In genomic region chr22:49798486-49799151, GRCh38 we compare ENCODE assay signal across 30 cellular contexts.
"Had no signal": no experiment of that assay in that cellular context is flagged by ENCODE, and none has a peak within 500 bp of the region (broad histone marks: within the 10 kb centered on the region; RNA-seq: fewer than 3 reads in every experiment).

No MANE protein-coding gene starts in this region.

- H3K4me3 ChIP-seq: adrenal gland, MG63, SJCRH30 had no signal

- DNase-seq: activated B cell treated with CpG ODN at 0.5 μM for 24 hours; activated CD4-positive, alpha-beta memory T cell treated with anti-CD3 and anti-CD28 coated beads for 36 hours; activated CD4-positive, alpha-beta T cell treated with anti-CD3 and anti-CD28 coated beads for 1 hour; activated CD4-positive, alpha-beta T cell treated with anti-CD3 and anti-CD28 coated beads, Interleukin-2, amount 10 ng/mL, durations not matched to agents 24 days and 14 days; activated gamma-delta T cell; activated naive CD4-positive, alpha-beta T cell treated with anti-CD3 and anti-CD28 coated beads for 36 hours; activated naive CD8-positive, alpha-beta T cell treated with anti-CD3 and anti-CD28 coated beads for 36 hours; activated T-cell treated with anti-CD3 and anti-CD28 coated beads for 4 hours; activated T-cell treated with anti-CD3 and anti-CD28 coated beads, Interleukin-2, amount 50 U/mL, for 48 hours; adrenal gland; anterior cingulate cortex; MG63; NCI-H1105; NCI-H1436; NCI-H1694 treated with DMSO at 0.1 percent for 48 hours; NCI-H2029 treated with DMSO at 0.1 percent for 48 hours; NCI-H345; NCI-H510A; NCI-H526 treated with DMSO at 0.1 percent for 48 hours; NCI-H82; NK-92 treated with Interleukin-12 subunit alpha and Interleukin-12 subunit beta, amount 100 ng/mL, for 24 hours; OCI-M1; Right ventricle myocardium superior; RPMI8226; SJCRH30; SK-N-SH; T-helper 9 cell had no signal

- ATAC-seq: activated T-helper 17 cell treated with anti-CD3 and anti-CD28 coated beads, Interleukin-2, amount 50 U/mL, for 72 hours had no signal

- H3K9me3 ChIP-seq: adrenal gland, MG63, SJCRH30, SK-N-SH had no signal

- H3K27me3 ChIP-seq: adrenal gland, MG63, SJCRH30 had no signal

- H3K4me2 ChIP-seq: SK-N-SH had no signal

- H3K9me3 Mint-ChIP-seq: activated B cell treated with CpG ODN at 0.5 μM for 24 hours; activated CD4-positive, alpha-beta memory T cell treated with anti-CD3 and anti-CD28 coated beads for 36 hours; activated CD4-positive, alpha-beta T cell treated with anti-CD3 and anti-CD28 coated beads, Interleukin-2, amount 10 ng/mL, durations not matched to agents 24 days and 14 days; activated naive CD4-positive, alpha-beta T cell treated with anti-CD3 and anti-CD28 coated beads for 36 hours; activated naive CD8-positive, alpha-beta T cell treated with anti-CD3 and anti-CD28 coated beads for 36 hours; activated T-helper 17 cell treated with anti-CD3 and anti-CD28 coated beads, Interleukin-2, amount 50 U/mL, for 72 hours; T-helper 1 cell treated with Interleukin-12 subunit alpha and Interleukin-12 subunit beta and Interleukin-4 antibody, amounts not matched to agents 30 μg/mL and 1 μg/mL, for 36 hours had no signal

- H3K27me3 Mint-ChIP-seq: activated B cell treated with CpG ODN at 0.5 μM for 24 hours; activated CD4-positive, alpha-beta memory T cell treated with anti-CD3 and anti-CD28 coated beads for 36 hours; activated CD4-positive, alpha-beta T cell treated with anti-CD3 and anti-CD28 coated beads, Interleukin-2, amount 10 ng/mL, durations not matched to agents 24 days and 14 days; activated naive CD8-positive, alpha-beta T cell treated with anti-CD3 and anti-CD28 coated beads for 36 hours; activated T-helper 17 cell treated with anti-CD3 and anti-CD28 coated beads, Interleukin-2, amount 50 U/mL, for 72 hours had no signal

- H3K4me3 Mint-ChIP-seq: activated B cell treated with CpG ODN at 0.5 μM for 24 hours; activated CD4-positive, alpha-beta memory T cell treated with anti-CD3 and anti-CD28 coated beads for 36 hours; activated CD4-positive, alpha-beta T cell treated with anti-CD3 and anti-CD28 coated beads, Interleukin-2, amount 10 ng/mL, durations not matched to agents 24 days and 14 days; activated naive CD4-positive, alpha-beta T cell treated with anti-CD3 and anti-CD28 coated beads for 36 hours; activated naive CD8-positive, alpha-beta T cell treated with anti-CD3 and anti-CD28 coated beads for 36 hours; activated T-helper 17 cell treated with anti-CD3 and anti-CD28 coated beads, Interleukin-2, amount 50 U/mL, for 72 hours; T-helper 1 cell treated with Interleukin-12 subunit alpha and Interleukin-12 subunit beta and Interleukin-4 antibody, amounts not matched to agents 30 μg/mL and 1 μg/mL, for 36 hours had no signal

- H3K27ac ChIP-seq: adrenal gland, SJCRH30 had no signal

- H3K27ac Mint-ChIP-seq: activated B cell treated with CpG ODN at 0.5 μM for 24 hours; activated CD4-positive, alpha-beta memory T cell treated with anti-CD3 and anti-CD28 coated beads for 36 hours; activated CD4-positive, alpha-beta T cell treated with anti-CD3 and anti-CD28 coated beads, Interleukin-2, amount 10 ng/mL, durations not matched to agents 24 days and 14 days; activated naive CD4-positive, alpha-beta T cell treated with anti-CD3 and anti-CD28 coated beads for 36 hours; activated naive CD8-positive, alpha-beta T cell treated with anti-CD3 and anti-CD28 coated beads for 36 hours; activated T-helper 17 cell treated with anti-CD3 and anti-CD28 coated beads, Interleukin-2, amount 50 U/mL, for 72 hours; T-helper 1 cell treated with Interleukin-12 subunit alpha and Interleukin-12 subunit beta and Interleukin-4 antibody, amounts not matched to agents 30 μg/mL and 1 μg/mL, for 36 hours had no signal

- H3K9ac ChIP-seq: SK-N-SH had no signal

- FAIRE-seq: bronchial epithelial cell had no signal
